In genomic region chr19:48484247-48484893, GRCh38 we compare ENCODE assay signal across 1 cellular context.
TF ChIP-seq lines count a peak whose summit lies in the region.

No MANE protein-coding gene starts in this region.

TF ChIP-seq in HCT116, 20 proteins besides CTCF, POLR2A, EP300 and RAD21:
- TF ChIP-seq POLR2AphosphoS5 (IDR thresholded peaks at IDR 0.05; ENCODE audit: low read depth, low read length) (peak; percentile 62), YY1 (IDR thresholded peaks at IDR 0.05; ENCODE audit: extremely low read depth, insufficient replicate concordance, low read depth, low read length) (no peak), ZBTB33 (IDR thresholded peaks at IDR 0.05; ENCODE audit: extremely low read depth, insufficient replicate concordance, low read length) (no peak), CBX3 (IDR thresholded peaks at IDR 0.05; ENCODE audit: low read depth) (no peak), SP1 (IDR thresholded peaks at IDR 0.05; ENCODE audit: low read depth) (no peak), SRF (IDR thresholded peaks at IDR 0.05; ENCODE audit: low read depth) (no peak)
